ENCODE assay signal across 14 cellular contexts in genomic region chr3:69485489-69485888, GRCh38.
DNase-seq lines count a peak whose midpoint lies in the region; ATAC-seq and TF ChIP-seq lines count a peak whose summit lies in the region.
"Had no signal": no experiment of that assay in that cellular context is flagged by ENCODE, and none has a peak within 500 bp of the region (broad histone marks: within the 10 kb centered on the region; RNA-seq: fewer than 3 reads in every experiment).

No MANE protein-coding gene starts in this region.

- H3K9me3 ChIP-seq in left ventricle myocardium inferior (replicated peaks) (no peaks in the 10 kb centered on the region), spleen (peaks cover 0 to 9% (median 0%) of the 10 kb centered on the region in 8 donors)

- TF ChIP-seq POLR2A in spleen (IDR thresholded peaks at IDR 0.05): no peak

- intact Hi-C loops in natural killer cell (cut with micrococcal nuclease) (no loop called here), left ventricle myocardium inferior (cut with micrococcal nuclease) (no loop called here), spleen (cut with DNase I; ENCODE audit: low total_unique reads) (no loop called here)

- TF ChIP-seq CTCF in natural killer cell (IDR thresholded peaks at IDR 0.05) (no peak), left ventricle myocardium inferior (IDR thresholded peaks at IDR 0.05; ENCODE audit: borderline replicate concordance) (no peak), spleen (IDR thresholded peaks at IDR 0.05 in 8 of 11, conservative IDR thresholded peaks at IDR 0.05 in 3 of 11) (no peak)

- H3K36me3 Mint-ChIP-seq in natural killer cell treated with Interleukin-12 subunit alpha and Interleukin-12 subunit beta and Interleukin-15 and Interleukin-18, amount 100 ng/mL, for 72 hours: no peaks in the 10 kb centered on the region
- H3K36me3 Mint-ChIP-seq in natural killer cell: no peaks in the 10 kb centered on the region
- H3K36me3 Mint-ChIP-seq: CD4-positive, CD25-positive, alpha-beta regulatory T cell had no signal

- H3K27me3 ChIP-seq in left ventricle myocardium inferior (ENCODE audit: low read depth): no peaks in the 10 kb centered on the region
- H3K27me3 ChIP-seq in spleen (replicated peaks in 1 of 7): no peaks in the 10 kb centered on the region
- H3K27me3 ChIP-seq: BLaER1 treated with 17β-estradiol and CSF1 and Interleukin-3, amounts not matched to agents 10 nM and 100 nM had no signal

- 97 to 100% (median 100%) methylated on average over 4 of the region's 4 CpGs for WGBS in spleen, 5 donors

- peak; percentile 32 to 43 for ATAC-seq in natural killer cell treated with Interleukin-12 subunit alpha and Interleukin-12 subunit beta and Interleukin-15 and Interleukin-18, amount 100 ng/mL, for 72 hours
- ATAC-seq in natural killer cell (no peak), HG03342 (IDR thresholded peaks at IDR 0.05; ENCODE audit: unreplicated experiment) (no peak), HG02571 (IDR thresholded peaks at IDR 0.05; ENCODE audit: unreplicated experiment) (no peak)
- ATAC-seq: GM12878, HCT116 had no signal

- peak overlapping the region; percentile 79 for H3K27ac ChIP-seq in left ventricle myocardium inferior (replicated peaks)
- no peak overlapping the region for H3K27ac ChIP-seq in spleen
- H3K27ac ChIP-seq: BLaER1 treated with 17β-estradiol and CSF1 and Interleukin-3, amounts not matched to agents 10 nM and 100 nM had no signal

- H3K4me3 ChIP-seq in left ventricle myocardium inferior: no peak overlapping the region
- H3K4me3 ChIP-seq in spleen: no peak overlapping the region
- H3K4me3 ChIP-seq: BLaER1 treated with 17β-estradiol and CSF1 and Interleukin-3, amounts not matched to agents 10 nM and 100 nM; GM12878 had no signal

- no peak overlapping the region for H3K27ac Mint-ChIP-seq in natural killer cell treated with Interleukin-12 subunit alpha and Interleukin-12 subunit beta and Interleukin-15 and Interleukin-18, amount 100 ng/mL, for 72 hours
- no peak overlapping the region for H3K27ac Mint-ChIP-seq in natural killer cell
- H3K27ac Mint-ChIP-seq: CD4-positive, CD25-positive, alpha-beta regulatory T cell had no signal

- no peak for DNase-seq in natural killer cell treated with Interleukin-12 subunit alpha and Interleukin-12 subunit beta and Interleukin-15 and Interleukin-18, amount 100 ng/mL, for 72 hours (ENCODE audit: low spot score)
- no peak for DNase-seq in natural killer cell
- no peak for DNase-seq in left ventricle myocardium inferior
- DNase-seq in spleen: peak; percentile 56
- no peak for DNase-seq in NCI-H345 (lab: John Stamatoyannopoulos, UW)
- DNase-seq: ACHN; Calu3; CD4-positive, CD25-positive, alpha-beta regulatory T cell; DMS 273 treated with DMSO at 0.1 percent for 48 hours had no signal

- H3K4me3 Mint-ChIP-seq in natural killer cell treated with Interleukin-12 subunit alpha and Interleukin-12 subunit beta and Interleukin-15 and Interleukin-18, amount 100 ng/mL, for 72 hours: no peak overlapping the region
- H3K4me3 Mint-ChIP-seq in natural killer cell: no peak overlapping the region
- H3K4me3 Mint-ChIP-seq: CD4-positive, CD25-positive, alpha-beta regulatory T cell had no signal

- no peaks in the 10 kb centered on the region for H3K4me1 Mint-ChIP-seq in natural killer cell treated with Interleukin-12 subunit alpha and Interleukin-12 subunit beta and Interleukin-15 and Interleukin-18, amount 100 ng/mL, for 72 hours (ENCODE audit: low read depth in 2 of 2)
- no peaks in the 10 kb centered on the region for H3K4me1 Mint-ChIP-seq in natural killer cell
- H3K4me1 Mint-ChIP-seq: CD4-positive, CD25-positive, alpha-beta regulatory T cell had no signal

- H3K27me3 Mint-ChIP-seq in natural killer cell treated with Interleukin-12 subunit alpha and Interleukin-12 subunit beta and Interleukin-15 and Interleukin-18, amount 100 ng/mL, for 72 hours: peaks cover 8 to 30% of the 10 kb centered on the region in 2 donors
- peaks cover 11 to 21% of the 10 kb centered on the region in 2 donors for H3K27me3 Mint-ChIP-seq in natural killer cell (ENCODE audit: low read depth in 2 of 2)

- peaks cover 28% of the 10 kb centered on the region for H3K4me1 ChIP-seq in left ventricle myocardium inferior
- H3K4me1 ChIP-seq in spleen: peaks cover 0 to 6% (median 0%) of the 10 kb centered on the region in 6 donors

- H3K9me3 Mint-ChIP-seq in natural killer cell treated with Interleukin-12 subunit alpha and Interleukin-12 subunit beta and Interleukin-15 and Interleukin-18, amount 100 ng/mL, for 72 hours: no peaks in the 10 kb centered on the region
- no peaks in the 10 kb centered on the region for H3K9me3 Mint-ChIP-seq in natural killer cell

- H3K36me3 ChIP-seq in left ventricle myocardium inferior: no peaks in the 10 kb centered on the region
- no peaks in the 10 kb centered on the region for H3K36me3 ChIP-seq in spleen

Comparison
In these comparisons a context has a peak if more than half of its experiments do, and no peak if none do; other contexts are left out.
1. ATAC-seq: peak in natural killer cell treated with Interleukin-12 subunit alpha and Interleukin-12 subunit beta and Interleukin-15 and Interleukin-18, amount 100 ng/mL, for 72 hours (2 of 2); none in natural killer cell (0 of 3), HG03342 (single experiment) and HG02571 (single experiment).